In the genomic region with DNA sequence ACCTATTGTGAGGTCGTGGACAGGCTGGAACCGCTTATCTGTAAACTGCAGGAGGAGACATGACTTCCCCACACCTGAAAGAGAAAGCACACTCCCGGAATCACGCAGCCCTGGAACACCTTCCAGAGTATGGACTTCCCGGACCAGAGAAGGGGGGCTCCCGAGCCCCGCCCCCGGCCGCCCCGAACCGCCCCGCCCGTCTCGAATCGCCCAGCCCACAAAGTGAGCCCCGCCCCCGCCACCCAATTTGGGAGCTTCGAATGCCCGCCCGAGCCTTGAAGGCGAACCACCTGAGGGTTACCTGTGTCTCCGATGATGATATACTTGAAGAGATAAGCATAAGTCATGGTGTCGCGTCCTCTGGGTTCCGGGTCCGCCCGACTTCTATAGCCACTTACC, we compare ENCODE assay signal across 8 cellular contexts. TPM values are rescaled to one million over a fixed set of nuclear protein-coding genes. Genes with fewer than 3 reads are reported as not detected.
DNase-seq lines count a peak whose midpoint lies in the region; ATAC-seq, FAIRE-seq and TF ChIP-seq lines count a peak whose summit lies in the region.

No MANE protein-coding gene starts in this region.

- H3K27ac ChIP-seq in ascending aorta (peak overlapping the region; percentile 85 to 90), small intestine (ENCODE audit: low read depth in 1 of 2, low read length in 1 of 2) (peak overlapping the region; percentile 73 to 93)

- 0 to 2% (median 1%) methylated on average over 24 to 27 of the region's 27 CpGs for whole genome bisulfite sequencing in small intestine, 3 donors

- H3K9me3 ChIP-seq in ascending aorta (no peaks in the 10 kb centered on the region), iPS-15b (ENCODE audit: control insufficient read depth, insufficient read depth, low read length) (no peaks in the 10 kb centered on the region), small intestine (ENCODE audit: control insufficient read depth, low read depth) (no peaks in the 10 kb centered on the region)

- peaks cover 6 to 22% of the 10 kb centered on the region in 2 donors for H3K36me3 ChIP-seq in ascending aorta
- peaks cover 4% of the 10 kb centered on the region for H3K36me3 ChIP-seq in iPS-15b (ENCODE audit: control insufficient read depth, insufficient read depth, low read length)
- peaks cover 0 to 7% of the 10 kb centered on the region in 2 donors for H3K36me3 ChIP-seq in small intestine (ENCODE audit: control insufficient read depth in 2 of 2, insufficient read depth in 2 of 2, low read length in 2 of 2)

- DNase-seq in RPMI7951 (ENCODE audit: low read depth) (peak; percentile 67), ascending aorta (ENCODE audit: low spot score in 2 of 2) (no peak), small intestine (peak; percentile 92), globus pallidus (ENCODE audit: low spot score) (no peak), NCI-H1694 treated with DMSO at 0.1 percent for 48 hours (lab: John Stamatoyannopoulos, UW) (no peak)

- peak overlapping the region; percentile 92 for H3K9ac ChIP-seq in iPS-15b (ENCODE audit: low read depth, low read length)

- TF ChIP-seq POLR2A in GM15510 (IDR thresholded peaks at IDR 0.05; ENCODE audit: borderline replicate concordance, extremely low read depth, insufficient read length) = peak; percentile 33

- H3K4me3 ChIP-seq in ascending aorta (peak overlapping the region; percentile 80 to 86), iPS-15b (ENCODE audit: low read depth, low read length) (peak overlapping the region; percentile 98), small intestine (ENCODE audit: low read depth in 1 of 2, low read length in 2 of 2) (peak overlapping the region; percentile 40 to 91)

- no peaks in the 10 kb centered on the region for H3K27me3 ChIP-seq in ascending aorta
- no peaks in the 10 kb centered on the region for H3K27me3 ChIP-seq in iPS-15b (ENCODE audit: control insufficient read depth, insufficient read depth, low read length)
- H3K27me3 ChIP-seq in small intestine (ENCODE audit: control insufficient read depth in 2 of 2, insufficient read depth in 2 of 2, low read length in 2 of 2) = no peaks in the 10 kb centered on the region

- ATAC-seq in HG02610 (IDR thresholded peaks at IDR 0.05; ENCODE audit: unreplicated experiment) = peak; percentile 28

- TF ChIP-seq CTCF in ascending aorta (IDR thresholded peaks at IDR 0.05) = no peak

- no peak for FAIRE-seq in small intestine (lab: Jason Lieb, UNC)

- intact Hi-C loops in ascending aorta (cut with DNase I) = loop anchor here (1.0 to 10.0 kb wide), 5 partner anchors 39 to 1368 kb away; partner anchors contain the start of genes HNRNPC and PARP2

- H3K4me1 ChIP-seq in ascending aorta = peaks cover 4 to 16% of the 10 kb centered on the region in 2 donors
- peaks cover 3% of the 10 kb centered on the region for H3K4me1 ChIP-seq in iPS-15b (ENCODE audit: control insufficient read depth, insufficient read depth, low read length)
- peaks cover 0 to 2% of the 10 kb centered on the region in 2 donors for H3K4me1 ChIP-seq in small intestine (ENCODE audit: control insufficient read depth in 2 of 2, insufficient read depth in 1 of 2, low read depth in 1 of 2, low read length in 1 of 2)

RNA-seq across cellular contexts. Expression of gene RAB2B, which starts 0.2 kb away (rescaled TPM):
- total RNA-seq in RPMI7951 (2014; rRNA removed; shearing (Covaris generic)) = 12.6 and 16.9 TPM in 2 replicates
- 19.2 TPM for total RNA-seq in ascending aorta
- 1 to 10 TPM; 7.4 to 8.4 (median 7.6) TPM for polyA plus RNA-seq in small intestine

RNA-seq across cellular contexts. Expression of gene TOX4, which starts 0.5 kb away (rescaled TPM):
- 13.1 and 14.4 TPM in 2 replicates for total RNA-seq in RPMI7951 (2014; rRNA removed; shearing (Covaris generic))
- 76.7 TPM for total RNA-seq in ascending aorta
- polyA plus RNA-seq in small intestine = 10 to 100 TPM; 20.4 to 28.4 (median 21.1) TPM

RNA-seq across cellular contexts. Expression of gene CHD8, which starts 20.6 kb away (rescaled TPM):
- 28.6 and 30.4 TPM in 2 replicates for total RNA-seq in RPMI7951 (2014; rRNA removed; shearing (Covaris generic))
- total RNA-seq in ascending aorta = 96.0 TPM
- 10 to 100 TPM; 18.1 to 25.0 (median 20.7) TPM for polyA plus RNA-seq in small intestine

RNA-seq across cellular contexts. Expression of gene METTL3, which starts 34.6 kb away (rescaled TPM):
- 48.9 and 52.1 TPM in 2 replicates for total RNA-seq in RPMI7951 (2014; rRNA removed; shearing (Covaris generic))
- total RNA-seq in ascending aorta = 45.0 TPM
- polyA plus RNA-seq in small intestine = 10 to 100 TPM; 12.3 to 25.8 (median 14.1) TPM

RNA-seq across cellular contexts. Expression of gene SALL2, which starts 49.6 kb away (rescaled TPM):
- total RNA-seq in RPMI7951 (2014; rRNA removed; shearing (Covaris generic)) = 0.48 and 1.1 TPM in 2 replicates
- 18.0 TPM for total RNA-seq in ascending aorta
- 1 to 10 TPM in 2 of 3 donors, not detected in 1; 1.6 to 2.5 TPM for polyA plus RNA-seq in small intestine

Comparison
In these comparisons a context has a peak if more than half of its experiments do, and no peak if none do; other contexts are left out.
1. DNase-seq: peak in RPMI7951 (single experiment) and small intestine (single experiment); none in ascending aorta (0 of 2), globus pallidus (single experiment) and NCI-H1694 treated with DMSO at 0.1 percent for 48 hours (single experiment).
2. Peak in every context shown above with its lines, with median percentiles within 50 percentile points of each other: H3K4me3 ChIP-seq.